Comparison of ENCODE assay signal across 1 cellular context in the genomic region with DNA sequence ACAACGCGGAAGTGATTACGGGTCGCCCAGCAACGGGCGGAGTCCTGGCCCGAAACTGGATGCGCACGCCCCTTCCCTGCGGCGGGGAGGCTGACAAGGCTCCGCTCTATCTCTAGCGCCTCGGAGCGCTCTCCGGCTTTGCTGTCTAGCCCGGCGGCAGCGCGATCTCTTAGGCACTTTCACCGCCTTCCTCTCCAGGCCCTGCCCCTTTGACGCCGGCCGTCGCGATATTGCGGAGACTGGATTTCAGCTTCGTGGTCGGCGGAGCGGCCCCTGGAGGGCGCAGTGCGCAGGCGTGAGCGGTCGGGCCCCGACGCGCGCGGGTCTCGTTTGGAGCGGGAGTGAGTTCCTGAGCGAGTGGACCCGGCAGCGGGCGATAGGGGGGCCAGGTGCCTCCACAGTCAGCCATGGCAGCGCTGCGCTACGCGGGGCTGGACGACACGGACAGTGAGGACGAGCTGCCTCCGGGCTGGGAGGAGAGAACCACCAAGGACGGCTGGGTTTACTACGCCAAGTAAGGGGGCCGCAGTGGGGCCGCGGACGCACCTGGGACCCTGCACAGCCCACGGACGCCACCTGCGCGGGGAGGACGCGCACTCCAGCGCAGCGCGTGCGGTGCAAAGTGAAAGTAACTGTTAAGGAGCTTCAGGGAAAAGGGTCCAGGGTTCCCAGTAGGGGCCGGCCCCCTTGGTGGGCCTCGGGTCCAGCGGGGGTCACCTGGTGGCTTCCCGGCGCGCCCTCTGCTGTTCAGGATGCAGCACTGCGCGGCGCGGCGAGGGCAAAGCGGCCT.
A peak's percentile ranks its signal among the peaks of the same experiment; 100 is the strongest.
TF ChIP-seq lines count a peak whose summit lies in the region.

Gene WWOX (plus strand): TSS at position 283 of the 790 bp plus-strand sequence.

TF ChIP-seq in HepG2, 621 proteins besides CTCF, POLR2A, EP300 and RAD21 (continued from another document and continues in another):
- TF ChIP-seq, protein P1, sequence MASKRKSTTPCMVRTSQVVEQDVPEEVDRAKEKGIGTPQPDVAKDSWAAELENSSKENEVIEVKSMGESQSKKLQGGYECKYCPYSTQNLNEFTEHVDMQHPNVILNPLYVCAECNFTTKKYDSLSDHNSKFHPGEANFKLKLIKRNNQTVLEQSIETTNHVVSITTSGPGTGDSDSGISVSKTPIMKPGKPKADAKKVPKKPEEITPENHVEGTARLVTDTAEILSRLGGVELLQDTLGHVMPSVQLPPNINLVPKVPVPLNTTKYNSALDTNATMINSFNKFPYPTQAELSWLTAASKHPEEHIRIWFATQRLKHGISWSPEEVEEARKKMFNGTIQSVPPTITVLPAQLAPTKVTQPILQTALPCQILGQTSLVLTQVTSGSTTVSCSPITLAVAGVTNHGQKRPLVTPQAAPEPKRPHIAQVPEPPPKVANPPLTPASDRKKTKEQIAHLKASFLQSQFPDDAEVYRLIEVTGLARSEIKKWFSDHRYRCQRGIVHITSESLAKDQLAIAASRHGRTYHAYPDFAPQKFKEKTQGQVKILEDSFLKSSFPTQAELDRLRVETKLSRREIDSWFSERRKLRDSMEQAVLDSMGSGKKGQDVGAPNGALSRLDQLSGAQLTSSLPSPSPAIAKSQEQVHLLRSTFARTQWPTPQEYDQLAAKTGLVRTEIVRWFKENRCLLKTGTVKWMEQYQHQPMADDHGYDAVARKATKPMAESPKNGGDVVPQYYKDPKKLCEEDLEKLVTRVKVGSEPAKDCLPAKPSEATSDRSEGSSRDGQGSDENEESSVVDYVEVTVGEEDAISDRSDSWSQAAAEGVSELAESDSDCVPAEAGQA (IDR thresholded peaks at IDR 0.05; ENCODE audit: low read depth), result no peak; the same call in 1 of the 2 replicates
- TF ChIP-seq, protein P1 (CRISPR knock-in tag; IDR thresholded peaks at IDR 0.05; ENCODE audit: borderline replicate concordance), result no peak
- TF ChIP-seq NRL (CRISPR knock-in tag; IDR thresholded peaks at IDR 0.05; ENCODE audit: borderline replicate concordance) (peak; percentile 98), ZNF331 (CRISPR knock-in tag; IDR thresholded peaks at IDR 0.05) (peak; percentile 93), RFXAP (CRISPR knock-in tag; IDR thresholded peaks at IDR 0.05; ENCODE audit: borderline replicate concordance) (peak; percentile 40; the same call in 1 of the 2 replicates), ZBTB21 (CRISPR knock-in tag; IDR thresholded peaks at IDR 0.05) (peak; percentile 18; the same call in 1 of the 2 replicates), ZNF557 (CRISPR knock-in tag; IDR thresholded peaks at IDR 0.05) (no peak), PHF21A (CRISPR knock-in tag; IDR thresholded peaks at IDR 0.05) (peak; percentile 85), GFI1 (CRISPR knock-in tag; IDR thresholded peaks at IDR 0.05; ENCODE audit: borderline replicate concordance) (peak; percentile 36; the same call in 1 of the 2 replicates), ETS1 (CRISPR knock-in tag; IDR thresholded peaks at IDR 0.05) (no peak; the same call in 1 of the 2 replicates), ZSCAN20 (CRISPR knock-in tag; IDR thresholded peaks at IDR 0.05; ENCODE audit: borderline replicate concordance) (peak; percentile 51; the same call in 1 of the 2 replicates), ISL2 (CRISPR knock-in tag; IDR thresholded peaks at IDR 0.05) (peak; percentile 20), EED (CRISPR knock-in tag; IDR thresholded peaks at IDR 0.05) (peak; percentile 95), GPBP1L1 (CRISPR knock-in tag; IDR thresholded peaks at IDR 0.05) (no peak), FOXJ3 (CRISPR knock-in tag; IDR thresholded peaks at IDR 0.05; ENCODE audit: borderline replicate concordance) (no peak; the same call in 1 of the 2 replicates), ZNF432 (CRISPR knock-in tag; IDR thresholded peaks at IDR 0.05; ENCODE audit: borderline replicate concordance) (no peak), SP1 (IDR thresholded peaks at IDR 0.05) (no peak), SP1 (CRISPR knock-in tag; IDR thresholded peaks at IDR 0.05) (peak; percentile 96), DR1 (CRISPR knock-in tag; IDR thresholded peaks at IDR 0.05) (peak; percentile 94), ARID4A (CRISPR knock-in tag; IDR thresholded peaks at IDR 0.05; ENCODE audit: borderline replicate concordance) (peak; percentile 94; the same call in 1 of the 2 replicates), KDM6A (CRISPR knock-in tag; IDR thresholded peaks at IDR 0.05; ENCODE audit: low read depth) (no peak; the same call in 1 of the 2 replicates), REST (IDR thresholded peaks at IDR 0.05; ENCODE audit: borderline replicate concordance in 1 of 2, low read depth in 1 of 2, low read length in 2 of 2) (0 out of 4 replicates have a peak, but pooled peaks of 1 of the 2 experiments have one; percentile 39), ZNF282 (IDR thresholded peaks at IDR 0.05; ENCODE audit: partially characterized antibody) (no peak), TAF15 (IDR thresholded peaks at IDR 0.05; ENCODE audit: low read depth, low read length, poor library complexity, severe bottlenecking) (peak; percentile 51), HIVEP1 (CRISPR knock-in tag; IDR thresholded peaks at IDR 0.05) (peak; percentile 71), THRA (CRISPR knock-in tag; IDR thresholded peaks at IDR 0.05; ENCODE audit: borderline replicate concordance) (peak; percentile 69), ZNF546 (CRISPR knock-in tag; conservative IDR thresholded peaks at IDR 0.05) (peak; percentile 93)
- TF ChIP-seq, protein P2, sequence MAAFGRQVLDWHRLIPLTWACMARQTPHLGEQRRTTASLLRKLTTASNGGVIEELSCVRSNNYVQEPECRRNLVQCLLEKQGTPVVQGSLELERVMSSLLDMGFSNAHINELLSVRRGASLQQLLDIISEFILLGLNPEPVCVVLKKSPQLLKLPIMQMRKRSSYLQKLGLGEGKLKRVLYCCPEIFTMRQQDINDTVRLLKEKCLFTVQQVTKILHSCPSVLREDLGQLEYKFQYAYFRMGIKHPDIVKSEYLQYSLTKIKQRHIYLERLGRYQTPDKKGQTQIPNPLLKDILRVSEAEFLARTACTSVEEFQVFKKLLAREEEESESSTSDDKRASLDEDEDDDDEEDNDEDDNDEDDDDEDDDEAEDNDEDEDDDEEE (CRISPR knock-in tag; IDR thresholded peaks at IDR 0.05), result peak; percentile 94
